ENCODE assay signal across 29 cellular contexts in genomic region chr3:13114811-13115615, GRCh38. TPM values are rescaled to one million over a fixed set of nuclear protein-coding genes. Genes with fewer than 3 reads are reported as not detected.
DNase-seq lines count a peak whose midpoint lies in the region; ATAC-seq, FAIRE-seq and TF ChIP-seq lines count a peak whose summit lies in the region.
"Had no signal": no experiment of that assay in that cellular context is flagged by ENCODE, and none has a peak within 500 bp of the region (broad histone marks: within the 10 kb centered on the region; RNA-seq: fewer than 3 reads in every experiment).

No MANE protein-coding gene starts in this region.

- no peaks in the 10 kb centered on the region for H3K79me2 ChIP-seq in H1 (ENCODE audit: control insufficient read depth in 1 of 2, insufficient read depth in 2 of 2, low read length in 2 of 2)
- H3K79me2 ChIP-seq: parathyroid adenoma had no signal

- H4K91ac ChIP-seq in H1 (replicated peaks; ENCODE audit: insufficient read length, low read length), result no peak overlapping the region

- no peak overlapping the region for H2BK5ac ChIP-seq in H1 (ENCODE audit: low read depth, low read length)

- H3K23ac ChIP-seq in H1 (ENCODE audit: insufficient read length), result no peak overlapping the region

- no peak overlapping the region for H3K4ac ChIP-seq in H1 (replicated peaks; ENCODE audit: insufficient read length, low read depth, low read length)

- no peak overlapping the region for H2BK12ac ChIP-seq in H1 (ENCODE audit: low read depth, low read length)

- no peaks in the 10 kb centered on the region for H3K36me3 ChIP-seq in H1 (ENCODE audit: control insufficient read depth in 2 of 4, insufficient read depth in 4 of 4, low read length in 3 of 4)
- H3K36me3 ChIP-seq: cardiac muscle cell, transverse colon had no signal

- TF ChIP-seq RAD21 in Ishikawa (IDR thresholded peaks at IDR 0.05; ENCODE audit: low read depth) (no peak), H1 (IDR thresholded peaks at IDR 0.05 in 1 of 2, conservative IDR thresholded peaks at IDR 0.05 in 1 of 2; ENCODE audit: low read depth in 2 of 2, low read length in 2 of 2) (no peak)

- H2BK20ac ChIP-seq in H1 (ENCODE audit: low read length), result no peak overlapping the region

- no peaks in the 10 kb centered on the region for H3K79me1 ChIP-seq in H1 (ENCODE audit: low read depth, low read length)

- ATAC-seq in sciatic nerve (no peak), GM21390 (IDR thresholded peaks at IDR 0.05; ENCODE audit: unreplicated experiment) (no peak), HG03571 (IDR thresholded peaks at IDR 0.05; ENCODE audit: unreplicated experiment) (no peak), left lobe of liver (no peak)
- ATAC-seq: foreskin keratinocyte; naive thymus-derived CD8-positive, alpha-beta T cell had no signal

- no peak overlapping the region for H4K5ac ChIP-seq in H1 (ENCODE audit: insufficient read length, low read depth, low read length)

- no peaks in the 10 kb centered on the region for H3K9me3 ChIP-seq in H1 (ENCODE audit: insufficient read depth in 2 of 2, low read depth in 1 of 2, low read length in 1 of 2)
- H3K9me3 ChIP-seq: transverse colon had no signal

- 76% methylated on average over 15 of the region's 16 CpGs; no CpG with 5 or more reads in 1 of the 2 experiments for WGBS in H1 (ENCODE audit: extremely low coverage in 1 of 2, insufficient coverage in 1 of 2, insufficient read length in 1 of 2, insufficient replicate concordance in 2 of 2, low coverage in 1 of 2, low lambda C conversion rate in 2 of 2, missing lambda C conversion rate in 1 of 2), 2 experiments

- no peak overlapping the region for H3K56ac ChIP-seq in H1 (replicated peaks; ENCODE audit: insufficient read length, low read depth, low read length)

- FAIRE-seq in H1 (lab: Jason Lieb, UNC), result no peak
- FAIRE-seq: GM18507, keratinocyte had no signal

- DNase-seq in DMS 273 (lab: John Stamatoyannopoulos, UW; ENCODE audit: unreplicated experiment) (peak; percentile 25), DMS 273 treated with DMSO at 0.1 percent for 48 hours (lab: John Stamatoyannopoulos, UW) (no peak), H1 (ENCODE audit: low read depth in 1 of 2, low spot score in 2 of 2) (no peak), sciatic nerve (ENCODE audit: low spot score) (peak; percentile 54), left lobe of liver (ENCODE audit: low spot score) (no peak)
- DNase-seq: activated CD8-positive, alpha-beta memory T cell treated with anti-CD3 and anti-CD28 coated beads, Interleukin-2, amount 50 U/mL, for 48 hours; activated gamma-delta T cell; amygdala; Calu3; foreskin keratinocyte; IMR-90; mesenchymal stem cell; MM.1S; NCI-H1436; NCI-H748 treated with DMSO at 0.1 percent for 48 hours; OCI-M1; stimulated activated CD4-positive, alpha-beta T cell treated with anti-CD3 and anti-CD28 coated beads, Interleukin-2, amount 100 ng/mL, for 24 hours; stimulated activated naive CD4-positive, alpha-beta T cell treated with Interleukin-2 at 50 U/mL for 16 hours; transverse colon had no signal

- H3K14ac ChIP-seq in H1 (ENCODE audit: insufficient read length), result no peak overlapping the region

- no peak overlapping the region for H3K27ac ChIP-seq in H1 (ENCODE audit: low read depth, low read length)
- H3K27ac ChIP-seq: 22Rv1, cardiac muscle cell, foreskin keratinocyte, HL-60, parathyroid adenoma, transverse colon had no signal

- peak overlapping the region; percentile 59 for H4K8ac ChIP-seq in H1 (ENCODE audit: extremely low read depth, insufficient read depth, low read length)

- no peak for TF ChIP-seq POLR2A in H1 (IDR thresholded peaks at IDR 0.05; ENCODE audit: control extremely low read depth in 1 of 2, low read depth in 2 of 2, low read length in 2 of 2)

- H2BK15ac ChIP-seq in H1 (ENCODE audit: low read length), result no peak overlapping the region

- no peak overlapping the region for H3K4me3 ChIP-seq in H1 (ENCODE audit: extremely low read depth in 1 of 4, insufficient read depth in 2 of 4, low read depth in 3 of 4, low read length in 4 of 4)
- H3K4me3 ChIP-seq: cardiac muscle cell, transverse colon had no signal

- no peaks in the 10 kb centered on the region for H3K27me3 ChIP-seq in H1 (replicated peaks in 1 of 4; ENCODE audit: control insufficient read depth in 3 of 4, extremely low read depth in 1 of 4, insufficient read depth in 3 of 4, low read length in 3 of 4)
- H3K27me3 ChIP-seq: cardiac muscle cell, transverse colon had no signal

- no peak overlapping the region for H2BK120ac ChIP-seq in H1 (replicated peaks; ENCODE audit: low read depth, low read length)

- intact Hi-C loops in sciatic nerve (cut with DNase I), result no loop called here

- peaks cover 0 to 6% of the 10 kb centered on the region in 2 experiments for H4K20me1 ChIP-seq in H1 (replicated peaks in 1 of 2; ENCODE audit: control insufficient read depth in 1 of 2, insufficient read depth in 2 of 2, low read length in 2 of 2)

- H3K18ac ChIP-seq in H1 (ENCODE audit: extremely low read depth, low read length), result no peak overlapping the region

- H3K4me2 ChIP-seq in H1 (ENCODE audit: insufficient read depth in 1 of 2, low read depth in 2 of 2, low read length in 2 of 2), result no peak overlapping the region

- H3K9ac ChIP-seq in H1 (replicated peaks in 1 of 4; ENCODE audit: extremely low read depth in 1 of 4, low read depth in 3 of 4, low read length in 3 of 4), result no peak overlapping the region
- H3K9ac ChIP-seq: parathyroid adenoma had no signal

- TF ChIP-seq EP300 in Ishikawa (IDR thresholded peaks at IDR 0.05; ENCODE audit: borderline replicate concordance) (no peak), H1 (IDR thresholded peaks at IDR 0.05; ENCODE audit: borderline replicate concordance in 1 of 2, low read depth in 2 of 2, low read length in 2 of 2) (no peak)

- H2AFZ ChIP-seq in H1 (ENCODE audit: low read length), result no peak overlapping the region
- H2AFZ ChIP-seq: parathyroid adenoma had no signal

- H3K23me2 ChIP-seq in H1 (ENCODE audit: low read depth, low read length), result peaks cover 3% of the 10 kb centered on the region; the same call in 1 of the 2 replicates

- H2AK5ac ChIP-seq in H1 (ENCODE audit: low read depth, low read length), result no peak overlapping the region

- CTCF ChIA-PET in H1 (lab: Charles Lee; ENCODE audit: partially characterized antibody), result interaction anchor here (1.0 to 2.8 kb wide), 5 partner anchors 9 to 347 kb away, joined by 3 to 13 read pairs (median 6); no protein-coding TSS in a partner anchor

- TF ChIP-seq CTCF in H1 (IDR thresholded peaks at IDR 0.05; ENCODE audit: control extremely low read depth in 1 of 3, insufficient read depth in 1 of 3, low read depth in 1 of 3, low read length in 3 of 3), result no peak

- POLR2A ChIA-PET in H1 (lab: Charles Lee; ENCODE audit: partially characterized antibody), result no interaction called here

- H3K4me1 ChIP-seq in H1 (replicated peaks in 1 of 4; ENCODE audit: control insufficient read depth in 3 of 4, insufficient read depth in 4 of 4, low read length in 3 of 4), result peaks cover 0 to 5% (median 0%) of the 10 kb centered on the region in 4 experiments; a peak in 1 of 7 replicates
- H3K4me1 ChIP-seq: foreskin keratinocyte had no signal

TF ChIP-seq in Ishikawa, 13 proteins besides CTCF, POLR2A, EP300 and RAD21:
- TF ChIP-seq TEAD4 (IDR thresholded peaks at IDR 0.05) (0 out of 2 replicates have a peak, but pooled peaks have one; percentile 10), YY1 (IDR thresholded peaks at IDR 0.05; ENCODE audit: low read depth) (no peak)

TF ChIP-seq in H1, 55 proteins besides CTCF, POLR2A, EP300 and RAD21:
- TF ChIP-seq GABPA (IDR thresholded peaks at IDR 0.05; ENCODE audit: borderline replicate concordance, insufficient read depth, low read length), result no peak
- TF ChIP-seq TEAD4 (IDR thresholded peaks at IDR 0.05; ENCODE audit: low read depth, low read length), result peak; percentile 47
TF ChIP-seq in H1: peak in this region for 1.

RNA-seq across cellular contexts. Expression of gene IQSEC1, which starts 41.8 kb away (rescaled TPM):
- 28.2 and 28.8 TPM in 2 replicates for total RNA-seq in H1 (2021; fragmentation: NEBNext Ultra II Directional; extraction: Animal tissue kit (Norgen Biotek cat#: 25700))
- polyA plus RNA-seq in H1 (2011; rRNA removed), result 6.8 and 12.4 TPM in 2 replicates
- 5.7 TPM for polyA plus RNA-seq in H1 (2011; cell fraction: cytosol; rRNA removed)
- polyA plus RNA-seq in H1 (2011; cell fraction: nucleus; rRNA removed), result 26.7 TPM
- polyA plus RNA-seq in H1 (2012, experiment 1 of 2), result 16.5 to 22.4 TPM (median 19.3 TPM) in 4 replicates
- 9.5 TPM for polyA plus RNA-seq in H1 (2012, experiment 2 of 2)
- polyA plus RNA-seq in H1 (2013, experiment 1 of 2), result 16.4 TPM
- polyA plus RNA-seq in H1 (2013, experiment 2 of 2), result 15.3 TPM
- 11.0 and 11.7 TPM in 2 replicates for polyA minus RNA-seq in H1 (2011; rRNA and poly(A)+ RNA removed)
- polyA minus RNA-seq in H1 (2011; cell fraction: cytosol; rRNA and poly(A)+ RNA removed), result 14.5 TPM
- 36.0 TPM for polyA minus RNA-seq in H1 (2011; cell fraction: nucleus; rRNA and poly(A)+ RNA removed)
- total RNA-seq in sciatic nerve, result 77.5 TPM
- total RNA-seq in left lobe of liver, result 58.7 TPM

Comparison
In these comparisons a context has a peak if more than half of its experiments do, and no peak if none do; other contexts are left out.
1. DNase-seq: peak in DMS 273 (single experiment) and sciatic nerve (single experiment); none in DMS 273 treated with DMSO at 0.1 percent for 48 hours (single experiment), H1 (0 of 2) and left lobe of liver (single experiment).